In genomic region chr3:102529452-102529851, GRCh38 we compare ENCODE assay signal across 10 cellular contexts.
A peak's percentile ranks its signal among the peaks of the same experiment; 100 is the strongest.
DNase-seq lines count a peak whose midpoint lies in the region; ATAC-seq, FAIRE-seq and TF ChIP-seq lines count a peak whose summit lies in the region.
"Had no signal": no experiment of that assay in that cellular context is flagged by ENCODE, and none has a peak within 500 bp of the region (broad histone marks: within the 10 kb centered on the region; RNA-seq: fewer than 3 reads in every experiment).

No MANE protein-coding gene starts in this region.

- 13 to 29% (median 19%) methylated on average over 3 of the region's 3 CpGs for WGBS in small intestine, 3 donors

- no peaks in the 10 kb centered on the region for H3K27me3 ChIP-seq in SJCRH30
- no peaks in the 10 kb centered on the region for H3K27me3 ChIP-seq in left ventricle myocardium inferior (ENCODE audit: low read depth)
- no peaks in the 10 kb centered on the region for H3K27me3 ChIP-seq in small intestine (ENCODE audit: control insufficient read depth in 2 of 2, insufficient read depth in 2 of 2, low read length in 2 of 2)
- H3K27me3 ChIP-seq: BLaER1 treated with 17β-estradiol and CSF1 and Interleukin-3, amounts not matched to agents 10 nM and 100 nM had no signal

- DNase-seq in NCI-H2227 (lab: John Stamatoyannopoulos, UW; ENCODE audit: unreplicated experiment) (peak; percentile 1), NCI-H2227 treated with DMSO at 0.1 percent for 48 hours (lab: John Stamatoyannopoulos, UW) (no peak), SJCRH30 (peak; percentile 13 to 56), left ventricle myocardium inferior (no peak), small intestine (peak; percentile 75), AML-193 (lab: John Stamatoyannopoulos, UW) (no peak)
- DNase-seq in activated CD4-positive, alpha-beta T cell treated with anti-CD3 and anti-CD28 coated beads for 1 hour = no peak
- DNase-seq: T-cell had no signal

- H3K27ac ChIP-seq in SJCRH30 = no peak overlapping the region
- H3K27ac ChIP-seq in left ventricle myocardium inferior (replicated peaks) = no peak overlapping the region
- no peak overlapping the region for H3K27ac ChIP-seq in small intestine (ENCODE audit: low read depth in 1 of 2, low read length in 1 of 2)
- H3K27ac ChIP-seq: BLaER1 treated with 17β-estradiol and CSF1 and Interleukin-3, amounts not matched to agents 10 nM and 100 nM had no signal

- H3K36me3 ChIP-seq in SJCRH30 = no peaks in the 10 kb centered on the region
- H3K36me3 ChIP-seq in left ventricle myocardium inferior = no peaks in the 10 kb centered on the region
- H3K36me3 ChIP-seq in small intestine (ENCODE audit: control insufficient read depth in 2 of 2, insufficient read depth in 2 of 2, low read length in 2 of 2) = no peaks in the 10 kb centered on the region
- H3K36me3 ChIP-seq: BLaER1 treated with 17β-estradiol and CSF1 and Interleukin-3, amounts not matched to agents 10 nM and 100 nM had no signal

- H3K9me3 ChIP-seq in SJCRH30 (replicated peaks) (no peaks in the 10 kb centered on the region), left ventricle myocardium inferior (replicated peaks) (no peaks in the 10 kb centered on the region), small intestine (ENCODE audit: control insufficient read depth, low read depth) (no peaks in the 10 kb centered on the region)
- H3K9me3 ChIP-seq: BLaER1 treated with 17β-estradiol and CSF1 and Interleukin-3, amounts not matched to agents 10 nM and 100 nM had no signal

- H3K4me1 ChIP-seq in SJCRH30 (peaks cover 13% of the 10 kb centered on the region), left ventricle myocardium inferior (no peaks in the 10 kb centered on the region), small intestine (ENCODE audit: control insufficient read depth in 2 of 2, insufficient read depth in 1 of 2, low read depth in 1 of 2, low read length in 1 of 2) (no peaks in the 10 kb centered on the region)

- ATAC-seq in HG03039 (IDR thresholded peaks at IDR 0.05; ENCODE audit: unreplicated experiment) = no peak
- ATAC-seq: T-cell had no signal

- intact Hi-C loops in left ventricle myocardium inferior (cut with micrococcal nuclease) = no loop called here

- FAIRE-seq in small intestine (lab: Jason Lieb, UNC) = no peak

- peak; percentile 54 for TF ChIP-seq CTCF in left ventricle myocardium inferior (IDR thresholded peaks at IDR 0.05; ENCODE audit: borderline replicate concordance)

- no peak overlapping the region for H3K4me3 ChIP-seq in SJCRH30
- H3K4me3 ChIP-seq in left ventricle myocardium inferior = no peak overlapping the region
- H3K4me3 ChIP-seq in small intestine (ENCODE audit: low read depth in 1 of 2, low read length in 2 of 2) = no peak overlapping the region
- H3K4me3 ChIP-seq: BLaER1 treated with 17β-estradiol and CSF1 and Interleukin-3, amounts not matched to agents 10 nM and 100 nM had no signal

Comparison
In these comparisons a context has a peak if more than half of its experiments do, and no peak if none do; other contexts are left out.
1. DNase-seq: peak in NCI-H2227 (single experiment), SJCRH30 (2 of 2) and small intestine (single experiment); none in NCI-H2227 treated with DMSO at 0.1 percent for 48 hours (single experiment), left ventricle myocardium inferior (single experiment), AML-193 (0 of 2) and activated CD4-positive, alpha-beta T cell treated with anti-CD3 and anti-CD28 coated beads for 1 hour (single experiment).